Comparison of ENCODE assay signal across 1 cellular context in the genomic region with DNA sequence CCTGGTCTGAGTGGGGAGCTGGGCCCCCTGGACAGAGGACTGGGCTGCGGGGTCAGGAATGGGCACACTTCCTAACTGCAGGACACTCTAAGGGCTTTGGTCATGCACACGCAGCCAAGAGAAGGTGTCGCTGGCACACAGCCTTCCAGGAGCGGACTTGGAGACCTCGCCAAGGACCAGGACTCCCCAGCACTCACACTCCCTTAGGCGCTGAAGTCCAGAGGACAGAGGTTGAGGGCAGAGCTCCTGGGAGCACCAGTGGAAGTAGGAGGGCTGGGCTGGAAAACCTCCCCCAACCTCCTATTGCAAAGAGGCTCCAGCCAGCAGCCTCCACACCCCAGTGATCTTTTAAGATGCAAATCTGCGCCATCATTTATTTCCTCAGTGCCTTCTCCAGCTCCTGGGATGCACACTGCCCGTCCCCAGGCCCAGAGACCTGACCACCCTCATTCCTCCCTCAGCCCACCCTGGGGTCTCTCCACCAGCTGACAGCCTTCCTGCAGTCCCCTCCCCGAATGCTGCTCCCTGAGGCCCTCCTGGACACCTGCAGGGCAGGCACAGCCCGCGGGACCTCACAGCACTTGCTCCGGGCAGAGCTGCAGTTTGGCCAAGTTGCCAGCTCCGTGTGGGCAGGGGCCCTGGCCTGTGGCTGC.
TF ChIP-seq lines count a peak whose summit lies in the region.

No MANE protein-coding gene starts in this region.

TF ChIP-seq in H1, 55 proteins besides CTCF, POLR2A, EP300 and RAD21:
- TF ChIP-seq YY1 (IDR thresholded peaks at IDR 0.05; ENCODE audit: low read depth, low read length) = 0 out of 2 replicates have a peak, but pooled peaks have one; percentile 6
- TF ChIP-seq TAF1 (IDR thresholded peaks at IDR 0.05; ENCODE audit: low read depth, low read length) = 0 out of 2 replicates have a peak, but pooled peaks have one; percentile 31
- no peak for TF ChIP-seq CHD2 (IDR thresholded peaks at IDR 0.05; ENCODE audit: low read length)
- TF ChIP-seq CHD1 (IDR thresholded peaks at IDR 0.05; ENCODE audit: low read depth, low read length) = no peak
- no peak for TF ChIP-seq KDM4A (IDR thresholded peaks at IDR 0.05; ENCODE audit: low read depth, low read length, severe bottlenecking)
- TF ChIP-seq CTBP2 (IDR thresholded peaks at IDR 0.05; ENCODE audit: borderline replicate concordance, insufficient read depth, insufficient read length, low read length) = peak; percentile 52
- TF ChIP-seq SRF (IDR thresholded peaks at IDR 0.05; ENCODE audit: low read depth, low read length) = no peak
- no peak for TF ChIP-seq HDAC2 (IDR thresholded peaks at IDR 0.05; ENCODE audit: borderline replicate concordance in 1 of 2, low read depth in 2 of 2, low read length in 2 of 2)
- 0 out of 2 replicates have a peak, but pooled peaks have one; percentile 39 for TF ChIP-seq SP4 (IDR thresholded peaks at IDR 0.05; ENCODE audit: low read length)
- no peak for TF ChIP-seq JUND (IDR thresholded peaks at IDR 0.05; ENCODE audit: low read length)
- no peak for TF ChIP-seq BCL11A (IDR thresholded peaks at IDR 0.05; ENCODE audit: low read depth in 2 of 2, low read length in 2 of 2)
TF ChIP-seq in H1: peak in this region for 4.
